25 cellular contexts compared by ENCODE assay signal in genomic region chr20:19773471-19773870, GRCh38. TPM values are rescaled to one million over a fixed set of nuclear protein-coding genes. Genes with fewer than 3 reads are reported as not detected.
"Had no signal": no experiment of that assay in that cellular context is flagged by ENCODE, and none has a peak within 500 bp of the region (broad histone marks: within the 10 kb centered on the region; RNA-seq: fewer than 3 reads in every experiment).

No MANE protein-coding gene starts in this region.

- DNase-seq: activated B cell treated with CpG ODN at 0.5 μM for 24 hours; activated CD4-positive, alpha-beta T cell treated with anti-CD3 and anti-CD28 coated beads for 1 hour; activated CD4-positive, alpha-beta T cell treated with anti-CD3 and anti-CD28 coated beads, Interleukin-2, amount 10 ng/mL, durations not matched to agents 24 days and 14 days; activated CD4-positive, alpha-beta T cell treated with anti-CD3 and anti-CD28 coated beads, Interleukin-2, amount 50 U/mL, for 48 hours; activated CD8-positive, alpha-beta memory T cell treated with anti-CD3 and anti-CD28 coated beads, Interleukin-2, amount 10 ng/mL, durations not matched to agents 7 days and 5 days; activated effector memory CD4-positive, alpha-beta T cell treated with Interleukin-2 at 50 U/mL for 16 hours; activated naive CD4-positive, alpha-beta T cell; activated T-cell treated with anti-CD3 and anti-CD28 coated beads, Interleukin-2, amount 50 U/mL, for 24 hours; brain microvascular endothelial cell; cerebellar nuclear complex; Karpas-422; MM.1S; NCI-H1105; NCI-H1436; NCI-H187; NCI-H2081 treated with DMSO at 0.1 percent for 48 hours; NCI-H446; NCI-H524; SHP77 treated with DMSO at 0.1 percent for 48 hours; T-cell; T-helper 2 cell; T1000 had no signal

- H3K4me3 Mint-ChIP-seq: activated B cell treated with CpG ODN at 0.5 μM for 24 hours; activated CD4-positive, alpha-beta T cell treated with anti-CD3 and anti-CD28 coated beads, Interleukin-2, amount 10 ng/mL, durations not matched to agents 24 days and 14 days; activated CD8-positive, alpha-beta memory T cell treated with anti-CD3 and anti-CD28 coated beads, Interleukin-2, amount 10 ng/mL, durations not matched to agents 7 days and 5 days; activated T-cell treated with anti-CD3 and anti-CD28 coated beads, Interleukin-2, amount 50 U/mL, for 24 hours; activated T-helper 1 cell treated with anti-CD3 and anti-CD28 coated beads, Interleukin-12 subunit alpha, Interleukin-12 subunit beta, Interleukin-2, Interleukin-4 antibody, amounts not matched to agents 30 ng/mL and 10 ng/mL and 1 ng/mL, durations not matched to agents 14 hours and 24 hours and 36 hours; T-cell had no signal

- H3K4me1 Mint-ChIP-seq: activated B cell treated with CpG ODN at 0.5 μM for 24 hours; activated CD4-positive, alpha-beta T cell treated with anti-CD3 and anti-CD28 coated beads, Interleukin-2, amount 10 ng/mL, durations not matched to agents 24 days and 14 days; activated CD8-positive, alpha-beta memory T cell treated with anti-CD3 and anti-CD28 coated beads, Interleukin-2, amount 10 ng/mL, durations not matched to agents 7 days and 5 days; T-cell had no signal

- H3K27ac Mint-ChIP-seq: activated B cell treated with CpG ODN at 0.5 μM for 24 hours; activated CD4-positive, alpha-beta T cell treated with anti-CD3 and anti-CD28 coated beads, Interleukin-2, amount 10 ng/mL, durations not matched to agents 24 days and 14 days; activated CD8-positive, alpha-beta memory T cell treated with anti-CD3 and anti-CD28 coated beads, Interleukin-2, amount 10 ng/mL, durations not matched to agents 7 days and 5 days; activated naive CD4-positive, alpha-beta T cell treated with anti-CD3 and anti-CD28 coated beads, Interleukin-2, amount 50 U/mL, for 72 hours; activated T-cell treated with anti-CD3 and anti-CD28 coated beads, Interleukin-2, amount 50 U/mL, for 24 hours; activated T-helper 1 cell treated with anti-CD3 and anti-CD28 coated beads, Interleukin-12 subunit alpha, Interleukin-12 subunit beta, Interleukin-2, Interleukin-4 antibody, amounts not matched to agents 30 ng/mL and 10 ng/mL and 1 ng/mL, durations not matched to agents 14 hours and 24 hours and 36 hours; T-cell had no signal

- H3K27me3 Mint-ChIP-seq: activated CD4-positive, alpha-beta T cell treated with anti-CD3 and anti-CD28 coated beads, Interleukin-2, amount 10 ng/mL, durations not matched to agents 24 days and 14 days had no signal

- H3K27me3 ChIP-seq: brain microvascular endothelial cell, cardiac muscle cell had no signal

- H3K9me3 Mint-ChIP-seq: activated B cell treated with CpG ODN at 0.5 μM for 24 hours; activated CD4-positive, alpha-beta T cell treated with anti-CD3 and anti-CD28 coated beads, Interleukin-2, amount 10 ng/mL, durations not matched to agents 24 days and 14 days; activated naive CD4-positive, alpha-beta T cell treated with anti-CD3 and anti-CD28 coated beads, Interleukin-2, amount 50 U/mL, for 72 hours; activated T-cell treated with anti-CD3 and anti-CD28 coated beads, Interleukin-2, amount 50 U/mL, for 24 hours; activated T-helper 1 cell treated with anti-CD3 and anti-CD28 coated beads, Interleukin-12 subunit alpha, Interleukin-12 subunit beta, Interleukin-2, Interleukin-4 antibody, amounts not matched to agents 30 ng/mL and 10 ng/mL and 1 ng/mL, durations not matched to agents 14 hours and 24 hours and 36 hours had no signal

- H3K4me3 ChIP-seq: cardiac muscle cell had no signal

- H3K36me3 Mint-ChIP-seq: activated CD8-positive, alpha-beta memory T cell treated with anti-CD3 and anti-CD28 coated beads, Interleukin-2, amount 10 ng/mL, durations not matched to agents 7 days and 5 days; activated naive CD4-positive, alpha-beta T cell treated with anti-CD3 and anti-CD28 coated beads, Interleukin-2, amount 50 U/mL, for 72 hours; T-cell had no signal

- ATAC-seq: activated CD8-positive, alpha-beta memory T cell treated with anti-CD3 and anti-CD28 coated beads, Interleukin-2, amount 10 ng/mL, durations not matched to agents 7 days and 5 days; activated naive CD4-positive, alpha-beta T cell treated with anti-CD3 and anti-CD28 coated beads, Interleukin-2, amount 50 U/mL, for 72 hours; T-cell had no signal

- H3K27ac ChIP-seq: brain microvascular endothelial cell, cardiac muscle cell had no signal

RNA-seq across cellular contexts. Expression of gene RIN2, which starts 15.4 kb away (rescaled TPM):
- total RNA-seq: activated CD4-positive, alpha-beta T cell treated with anti-CD3 and anti-CD28 coated beads, Interleukin-2, amount 10 ng/mL, durations not matched to agents 24 days and 14 days; activated CD8-positive, alpha-beta memory T cell treated with anti-CD3 and anti-CD28 coated beads, Interleukin-2, amount 10 ng/mL, durations not matched to agents 7 days and 5 days; activated naive CD4-positive, alpha-beta T cell treated with anti-CD3 and anti-CD28 coated beads, Interleukin-2, amount 50 U/mL, for 72 hours; activated T-helper 1 cell treated with anti-CD3 and anti-CD28 coated beads, Interleukin-12 subunit alpha, Interleukin-12 subunit beta, Interleukin-2, Interleukin-4 antibody, amounts not matched to agents 30 ng/mL and 10 ng/mL and 1 ng/mL, durations not matched to agents 14 hours and 24 hours and 36 hours had no signal
